ENCODE assay signal across 8 cellular contexts in genomic region chr22:30287626-30288413, GRCh38. TPM values are rescaled to one million over a fixed set of nuclear protein-coding genes. Genes with fewer than 3 reads are reported as not detected.
A peak's percentile ranks its signal among the peaks of the same experiment; 100 is the strongest.
DNase-seq lines count a peak whose midpoint lies in the region; ATAC-seq, FAIRE-seq and TF ChIP-seq lines count a peak whose summit lies in the region.

No MANE protein-coding gene starts in this region.

- H3K9me3 Mint-ChIP-seq in H9: no peaks in the 10 kb centered on the region

- H3K9me3 ChIP-seq in H9 (ENCODE audit: control insufficient read depth, low read depth, low read length): no peaks in the 10 kb centered on the region
- no peaks in the 10 kb centered on the region for H3K9me3 ChIP-seq in mesenchymal stem cell (ENCODE audit: control insufficient read depth, low read length)

- H3K23me2 ChIP-seq in H9 (ENCODE audit: insufficient read length, low read depth, low read length, poor library complexity, severe bottlenecking): peaks cover 8% of the 10 kb centered on the region

- H3K4ac ChIP-seq in H9 (ENCODE audit: low read depth, low read length): no peak overlapping the region
- no peak overlapping the region for H3K4ac ChIP-seq in mesenchymal stem cell (ENCODE audit: low read depth in 1 of 2, low read length in 2 of 2)

- TF ChIP-seq CTCF in H9 (conservative IDR thresholded peaks at IDR 0.05): peak; percentile 79

- H3K4me2 ChIP-seq in H9 (ENCODE audit: insufficient read depth, insufficient read length, low read length): peak overlapping the region; percentile 61
- H3K4me2 ChIP-seq in mesenchymal stem cell (ENCODE audit: low read length, poor library complexity, severe bottlenecking): peak overlapping the region; percentile 82

- H3K9ac ChIP-seq in H9 (ENCODE audit: extremely low read depth, insufficient read length, low read length) (no peak overlapping the region), mesenchymal stem cell (ENCODE audit: low read length) (peak overlapping the region; percentile 91)

- H3K23ac ChIP-seq in H9 (ENCODE audit: insufficient read length, low read depth, low read length) (no peak overlapping the region), mesenchymal stem cell (ENCODE audit: low read length in 2 of 2) (no peak overlapping the region)

- H3K4me1 ChIP-seq in H9 (ENCODE audit: insufficient read depth, low read length): no peaks in the 10 kb centered on the region; the same call in 1 of the 2 replicates
- peaks cover 45% of the 10 kb centered on the region for H3K4me1 ChIP-seq in mesenchymal stem cell (ENCODE audit: control insufficient read depth, insufficient read depth, low read depth, low read length)

- peak overlapping the region in 2 of 3 experiments; percentile 50 to 92; a peak in 3 of 7 replicates for H3K27ac Mint-ChIP-seq in H9

- H4K8ac ChIP-seq in H9 (replicated peaks; ENCODE audit: insufficient read length, low read depth, low read length): no peak overlapping the region
- H4K8ac ChIP-seq in mesenchymal stem cell (ENCODE audit: low read length): no peak overlapping the region

- H3K36me3 Mint-ChIP-seq in H9 (ENCODE audit: insufficient read depth in 1 of 3, low read depth in 3 of 3): peaks cover 0 to 2% (median 0%) of the 10 kb centered on the region in 3 experiments; a peak in 1 of 7 replicates

- DNase-seq in AML-193 (lab: John Stamatoyannopoulos, UW): peak; percentile 68 to 73
- peak; percentile 96 for DNase-seq in H9
- peak; percentile 36 for DNase-seq in NK-92 treated with Interleukin-12 subunit alpha and Interleukin-12 subunit beta, amount 100 ng/mL, for 24 hours (lab: John Stamatoyannopoulos, UW)
- peak; percentile 75 for DNase-seq in activated CD8-positive, alpha-beta memory T cell treated with anti-CD3 and anti-CD28 coated beads, Interleukin-2, amount 50 U/mL, for 1 hour (ENCODE audit: extremely low read depth)
- DNase-seq in mesenchymal stem cell: peak; percentile 96
- DNase-seq in stimulated activated CD4-positive, alpha-beta T cell treated with anti-CD3 and anti-CD28 coated beads, TNF-alpha, amount 100 ng/mL, for 48 hours (ENCODE audit: low read depth in 3 of 3): peak; percentile 80 to 81 (median 81)

- no peak overlapping the region for H2BK120ac ChIP-seq in H9 (ENCODE audit: low read depth, low read length, poor library complexity, severe bottlenecking)
- no peak overlapping the region for H2BK120ac ChIP-seq in mesenchymal stem cell (ENCODE audit: low read depth, low read length)

- H3K79me2 ChIP-seq in H9 (ENCODE audit: insufficient read depth, low read length): no peaks in the 10 kb centered on the region

- H3K14ac ChIP-seq in H9 (ENCODE audit: insufficient read depth, low read length) (no peak overlapping the region), mesenchymal stem cell (ENCODE audit: low read length in 2 of 2) (no peak overlapping the region)

- peaks cover 33 to 64% of the 10 kb centered on the region in 2 experiments for H3K36me3 ChIP-seq in mesenchymal stem cell (ENCODE audit: control insufficient read depth in 1 of 2, insufficient read depth in 2 of 2, low read depth in 1 of 2, low read length in 2 of 2)

- no peak for ATAC-seq in GM21515 (IDR thresholded peaks at IDR 0.05; ENCODE audit: unreplicated experiment)

- H3K4me3 ChIP-seq in mesenchymal stem cell (ENCODE audit: insufficient read depth in 1 of 2, low read depth in 1 of 2, low read length in 2 of 2): peak overlapping the region in 1 of 2 experiments; percentile 92

- peak overlapping the region; percentile 67 to 81 for H3K4me3 Mint-ChIP-seq in H9

- no peak overlapping the region for H2BK15ac ChIP-seq in H9 (ENCODE audit: low read depth, low read length)
- H2BK15ac ChIP-seq in mesenchymal stem cell (ENCODE audit: low read depth, poor library complexity, severe bottlenecking): no peak overlapping the region

- no peaks in the 10 kb centered on the region for H4K20me1 ChIP-seq in H9 (ENCODE audit: control insufficient read depth, insufficient read depth, insufficient read length)

- WGBS in H9 (ENCODE audit: extremely low coverage, insufficient read length, low lambda C conversion rate): no CpG with 5 or more reads among the region's 5 CpGs
- WGBS in mesenchymal stem cell: 41% methylated on average over 5 of the region's 5 CpGs

- no peak overlapping the region for H3K18ac ChIP-seq in H9 (ENCODE audit: insufficient read length, low read depth, low read length)
- H3K18ac ChIP-seq in mesenchymal stem cell (ENCODE audit: low read depth in 1 of 2, low read length in 2 of 2): no peak overlapping the region

- H4K5ac ChIP-seq in H9 (ENCODE audit: insufficient read length, low read depth, low read length): no peak overlapping the region

- H2BK20ac ChIP-seq in H9 (ENCODE audit: low read depth, low read length, poor library complexity, severe bottlenecking): no peak overlapping the region

- no peaks in the 10 kb centered on the region for H3K79me1 ChIP-seq in H9 (ENCODE audit: insufficient read depth, low read depth, low read length, poor library complexity, severe bottlenecking)
- H3K79me1 ChIP-seq in mesenchymal stem cell (replicated peaks; ENCODE audit: low read length, poor library complexity, severe bottlenecking): peaks cover 11% of the 10 kb centered on the region

- no peak overlapping the region for H4K91ac ChIP-seq in H9 (ENCODE audit: insufficient read length, low read depth, low read length)
- no peak overlapping the region for H4K91ac ChIP-seq in mesenchymal stem cell (ENCODE audit: low read length)

- no peak overlapping the region for H2BK12ac ChIP-seq in H9 (ENCODE audit: insufficient read length, low read depth, low read length)
- no peak overlapping the region for H2BK12ac ChIP-seq in mesenchymal stem cell (ENCODE audit: low read length in 2 of 2)

- H2BK5ac ChIP-seq in H9 (ENCODE audit: insufficient read length, low read length): no peak overlapping the region
- H2BK5ac ChIP-seq in mesenchymal stem cell (ENCODE audit: low read depth, low read length, poor library complexity, severe bottlenecking): no peak overlapping the region

- no peak overlapping the region for H3T11ph ChIP-seq in H9 (ENCODE audit: low read length)

- FAIRE-seq in endometrium (lab: Jason Lieb, UNC): peak; percentile 80

- H3K27ac ChIP-seq in H9 (ENCODE audit: insufficient read length, low read depth, low read length) (no peak overlapping the region), mesenchymal stem cell (ENCODE audit: low read length, poor library complexity, severe bottlenecking) (peak overlapping the region; percentile 75)

- H2AFZ ChIP-seq in H9 (ENCODE audit: low read length) (no peak overlapping the region), mesenchymal stem cell (ENCODE audit: low read depth, low read length) (no peak overlapping the region)

- H3K4me1 Mint-ChIP-seq in H9: peaks cover 5 to 16% of the 10 kb centered on the region in 2 experiments

- H2AK5ac ChIP-seq in H9 (ENCODE audit: insufficient read length, low read length) (no peak overlapping the region), mesenchymal stem cell (ENCODE audit: low read length, severe bottlenecking) (no peak overlapping the region)

- no peaks in the 10 kb centered on the region for H3K27me3 Mint-ChIP-seq in H9 (ENCODE audit: low read depth)

- H3K27me3 ChIP-seq in H9 (ENCODE audit: insufficient read depth, low read length) (no peaks in the 10 kb centered on the region), mesenchymal stem cell (ENCODE audit: control insufficient read depth in 1 of 2, insufficient read depth in 1 of 2, low read length in 2 of 2) (no peaks in the 10 kb centered on the region)

- no peak overlapping the region for H3K56ac ChIP-seq in H9 (ENCODE audit: insufficient read length, low read depth, low read length)

RNA-seq across cellular contexts. Expression of gene CASTOR1, which starts 1.5 kb away (rescaled TPM):
- total RNA-seq in H9 (2021): 8.8 and 11.0 TPM in 2 replicates
- 9.7 TPM for polyA plus RNA-seq in mesenchymal stem cell (2013, experiment 1 of 2)
- 8.7 TPM for polyA plus RNA-seq in mesenchymal stem cell (2013, experiment 2 of 2)

RNA-seq across cellular contexts. Expression of gene OSM, which starts 21.2 kb away (rescaled TPM):
- total RNA-seq in H9 (2021): not detected in 2 replicates
- not detected for polyA plus RNA-seq in mesenchymal stem cell (2013, experiment 1 of 2)
- polyA plus RNA-seq in mesenchymal stem cell (2013, experiment 2 of 2): not detected

RNA-seq across cellular contexts. Expression of gene TBC1D10A, which starts 38.9 kb away (rescaled TPM):
- total RNA-seq in H9 (2021): 8.2 and 8.4 TPM in 2 replicates
- 15.7 TPM for polyA plus RNA-seq in mesenchymal stem cell (2013, experiment 1 of 2)
- polyA plus RNA-seq in mesenchymal stem cell (2013, experiment 2 of 2): 14.0 TPM

RNA-seq across cellular contexts. Expression of gene LIF, which starts 41.3 kb away (rescaled TPM):
- total RNA-seq in H9 (2021): 4.3 and 6.1 TPM in 2 replicates
- 10.2 TPM for polyA plus RNA-seq in mesenchymal stem cell (2013, experiment 1 of 2)
- 9.7 TPM for polyA plus RNA-seq in mesenchymal stem cell (2013, experiment 2 of 2)

Comparison
In these comparisons a context has a peak if more than half of its experiments do, and no peak if none do; other contexts are left out.
1. DNase-seq: peak in every context shown above with its lines; median percentile 96 in H9; 96 in mesenchymal stem cell; 81 in stimulated activated CD4-positive, alpha-beta T cell treated with anti-CD3 and anti-CD28 coated beads, TNF-alpha, amount 100 ng/mL, for 48 hours; 75 in activated CD8-positive, alpha-beta memory T cell treated with anti-CD3 and anti-CD28 coated beads, Interleukin-2, amount 50 U/mL, for 1 hour; 70 in AML-193; 36 in NK-92 treated with Interleukin-12 subunit alpha and Interleukin-12 subunit beta, amount 100 ng/mL, for 24 hours.